8 cellular contexts compared by ENCODE assay signal in the genomic region with DNA sequence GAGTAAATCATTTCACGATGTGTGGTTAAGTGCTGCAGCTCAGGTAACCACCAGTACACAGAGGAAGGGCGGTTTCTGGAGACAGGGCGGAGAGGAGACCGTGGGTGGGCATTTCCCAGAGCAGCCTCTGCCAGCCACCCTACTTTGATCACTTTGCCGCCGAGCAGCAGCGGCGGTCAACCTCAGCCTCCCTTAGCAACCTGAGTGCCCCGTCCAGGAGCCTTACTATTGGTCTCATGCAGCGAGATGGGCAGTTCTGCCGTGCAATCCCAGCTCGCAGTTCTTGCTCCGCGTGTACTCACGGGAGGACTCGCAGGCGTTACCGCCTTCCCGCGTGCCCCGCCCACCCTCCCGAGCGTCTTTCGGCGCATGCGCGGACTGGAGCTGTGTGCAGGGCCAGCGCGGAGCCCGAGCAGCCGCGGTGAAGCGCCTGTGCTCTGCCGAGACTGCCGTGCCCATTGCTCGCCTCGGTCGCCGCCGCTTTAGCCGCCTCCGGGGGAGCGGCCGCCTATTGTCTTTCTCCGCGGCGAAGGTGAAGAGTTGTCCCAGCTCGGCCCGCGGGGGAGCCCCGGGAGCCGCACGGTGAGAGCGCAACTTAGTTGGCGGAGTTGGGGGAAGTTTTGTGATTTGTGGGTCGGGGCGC. TPM values are rescaled to one million over a fixed set of nuclear protein-coding genes. Genes with fewer than 3 reads are reported as not detected.
DNase-seq lines count a peak whose midpoint lies in the region; ATAC-seq and TF ChIP-seq lines count a peak whose summit lies in the region.

Gene AKAP13 (plus strand): TSS at position 387 of the 643 bp plus-strand sequence. CDS start 105,118 bp downstream, outside the sequence.

- H3K27me3 ChIP-seq in CD4-positive, CD25-positive, alpha-beta regulatory T cell (ENCODE audit: control insufficient read depth, insufficient read depth, low read length): no peaks in the 10 kb centered on the region
- H3K27me3 ChIP-seq in dorsolateral prefrontal cortex (peaks cover 0 to 51% (median 6%) of the 10 kb centered on the region in 45 donors), right lobe of liver (no peaks in the 10 kb centered on the region)

- no peaks in the 10 kb centered on the region for H3K36me3 ChIP-seq in CD4-positive, CD25-positive, alpha-beta regulatory T cell (ENCODE audit: control insufficient read depth, insufficient read depth, low read length)
- H3K36me3 ChIP-seq in right lobe of liver: no peaks in the 10 kb centered on the region

- H3K4me1 ChIP-seq in CD4-positive, CD25-positive, alpha-beta regulatory T cell (ENCODE audit: control insufficient read depth, insufficient read depth, low read length, poor library complexity, severe bottlenecking): peaks cover 32% of the 10 kb centered on the region
- H3K4me1 ChIP-seq in right lobe of liver: peaks cover 0 to 10% (median 0%) of the 10 kb centered on the region in 4 donors

- H3K27ac Mint-ChIP-seq in CD4-positive, CD25-positive, alpha-beta regulatory T cell: peak within 1 kb of the TSS; percentile 94 to 99 (median 96)

- peaks cover 29 to 60% (median 46%) of the 10 kb centered on the region in 4 donors for H3K4me1 Mint-ChIP-seq in CD4-positive, CD25-positive, alpha-beta regulatory T cell

- DNase-seq in CD4-positive, CD25-positive, alpha-beta regulatory T cell: peak; percentile 92 to 99 (median 93)
- DNase-seq in NCI-H774 (lab: John Stamatoyannopoulos, UW): peak; percentile 97
- peak; percentile 88 to 91 for DNase-seq in activated CD4-positive, alpha-beta T cell treated with anti-CD3 and anti-CD28 coated beads, Interleukin-2, amount 50 U/mL, for 4 hours
- DNase-seq in dorsolateral prefrontal cortex: peak; percentile 45 to 93 (median 88)
- DNase-seq in right lobe of liver: peak; percentile 97 to 100 (median 99)
- DNase-seq in stimulated activated CD4-positive, alpha-beta T cell treated with anti-CD3 and anti-CD28 coated beads, Interleukin-4, amount 100 ng/mL, for 24 hours: peak; percentile 94

- peak within 1 kb of the TSS; percentile 88 to 96 (median 93) for H3K4me3 Mint-ChIP-seq in CD4-positive, CD25-positive, alpha-beta regulatory T cell

- peak; percentile 85 to 88 for ATAC-seq in CD4-positive, CD25-positive, alpha-beta regulatory T cell (ENCODE audit: low read depth in 2 of 2)
- ATAC-seq in GM19438 (IDR thresholded peaks at IDR 0.05; ENCODE audit: low read depth, unreplicated experiment): peak; percentile 79
- peak; percentile 77 for ATAC-seq in HG03571 (IDR thresholded peaks at IDR 0.05; ENCODE audit: unreplicated experiment)
- ATAC-seq in right lobe of liver: peak; percentile 90 to 95 (median 94)

- TF ChIP-seq POLR2A in right lobe of liver (IDR thresholded peaks at IDR 0.05): peak; percentile 88

- intact Hi-C loops in dorsolateral prefrontal cortex (cut with DNase I): no loop called here
- intact Hi-C loops in right lobe of liver (cut with DNase I): no loop called here

- 0% methylated on average over 4 of the region's 57 CpGs for WGBS in right lobe of liver (ENCODE audit: insufficient coverage, low coverage, low lambda C conversion rate, missing lambda C conversion rate)

- no peaks in the 10 kb centered on the region for H3K9me3 Mint-ChIP-seq in CD4-positive, CD25-positive, alpha-beta regulatory T cell

- no peaks in the 10 kb centered on the region for H3K9me3 ChIP-seq in CD4-positive, CD25-positive, alpha-beta regulatory T cell (ENCODE audit: control insufficient read depth in 2 of 2, low read length in 2 of 2)
- no peaks in the 10 kb centered on the region for H3K9me3 ChIP-seq in right lobe of liver

- peaks cover 14% of the 10 kb centered on the region for H3K27me3 Mint-ChIP-seq in CD4-positive, CD25-positive, alpha-beta regulatory T cell

- H3K27ac ChIP-seq in CD4-positive, CD25-positive, alpha-beta regulatory T cell (ENCODE audit: insufficient read depth, low read length, poor library complexity, severe bottlenecking): peak within 1 kb of the TSS; percentile 90
- H3K27ac ChIP-seq in dorsolateral prefrontal cortex: peak within 1 kb of the TSS in 48 of 59 donors; percentile 2 to 89 (median 62)
- peak within 1 kb of the TSS; percentile 73 to 86 (median 85) for H3K27ac ChIP-seq in right lobe of liver

- H3K4me3 ChIP-seq in CD4-positive, CD25-positive, alpha-beta regulatory T cell (ENCODE audit: low read depth, low read length): peak within 1 kb of the TSS; percentile 91
- H3K4me3 ChIP-seq in dorsolateral prefrontal cortex (peak within 1 kb of the TSS; percentile 41 to 76 (median 63)), right lobe of liver (peak within 1 kb of the TSS; percentile 80 to 90 (median 85))

- H3K36me3 Mint-ChIP-seq in CD4-positive, CD25-positive, alpha-beta regulatory T cell: no peaks in the 10 kb centered on the region

- TF ChIP-seq CTCF in dorsolateral prefrontal cortex (IDR thresholded peaks at IDR 0.05 in 54 of 56, conservative IDR thresholded peaks at IDR 0.05 in 2 of 56; ENCODE audit: low read depth in 1 of 56, partially characterized antibody in 56 of 56) (peak in 1 of 56 donors; percentile 7), right lobe of liver (IDR thresholded peaks at IDR 0.05) (no peak)

RNA-seq across cellular contexts. Expression of gene AKAP13, which starts in this region (rescaled TPM):
- total RNA-seq in CD4-positive, CD25-positive, alpha-beta regulatory T cell: 482 TPM
- 100 to 1,000 TPM; 106 to 121 (median 109) TPM for polyA plus RNA-seq in CD4-positive, CD25-positive, alpha-beta regulatory T cell
- total RNA-seq in dorsolateral prefrontal cortex (100 to 1,000 TPM in 2 of 120 experiments, 10 to 100 TPM in 118; 42.6 to 104 (median 65.3) TPM), right lobe of liver (10 to 100 TPM; 50.1 to 73.1 (median 63.9) TPM)

Comparison
In these comparisons a context has a peak if more than half of its experiments do, and no peak if none do; other contexts are left out.
1. Peak in every context shown above with its lines: DNase-seq, ATAC-seq, H3K4me3 ChIP-seq and H3K27ac ChIP-seq.